2 cellular contexts compared by ENCODE assay signal in genomic region chr1:4650981-4651380, GRCh38.
TF ChIP-seq lines count a peak whose summit lies in the region.

No MANE protein-coding gene starts in this region.

TF ChIP-seq in HCT116, 20 proteins besides CTCF, POLR2A, EP300 and RAD21:
- TF ChIP-seq ZBTB33 (IDR thresholded peaks at IDR 0.05; ENCODE audit: extremely low read depth, insufficient replicate concordance, low read length) (no peak), ELF1 (IDR thresholded peaks at IDR 0.05; ENCODE audit: borderline replicate concordance, low read depth) (no peak), ZNF274 (IDR thresholded peaks at IDR 0.05; ENCODE audit: low read depth, low read length) (no peak), SIN3A (IDR thresholded peaks at IDR 0.05; ENCODE audit: low read depth) (no peak), SP1 (IDR thresholded peaks at IDR 0.05; ENCODE audit: low read depth) (no peak), TCF7L2 (IDR thresholded peaks at IDR 0.05; ENCODE audit: borderline replicate concordance, extremely low read depth, insufficient read depth, insufficient read length) (no peak), SRF (IDR thresholded peaks at IDR 0.05; ENCODE audit: low read depth) (no peak)
TF ChIP-seq in HCT116: peak in this region for 0.

TF ChIP-seq in WTC11, 78 proteins besides CTCF, POLR2A, EP300 and RAD21:
- TF ChIP-seq, protein P1, sequence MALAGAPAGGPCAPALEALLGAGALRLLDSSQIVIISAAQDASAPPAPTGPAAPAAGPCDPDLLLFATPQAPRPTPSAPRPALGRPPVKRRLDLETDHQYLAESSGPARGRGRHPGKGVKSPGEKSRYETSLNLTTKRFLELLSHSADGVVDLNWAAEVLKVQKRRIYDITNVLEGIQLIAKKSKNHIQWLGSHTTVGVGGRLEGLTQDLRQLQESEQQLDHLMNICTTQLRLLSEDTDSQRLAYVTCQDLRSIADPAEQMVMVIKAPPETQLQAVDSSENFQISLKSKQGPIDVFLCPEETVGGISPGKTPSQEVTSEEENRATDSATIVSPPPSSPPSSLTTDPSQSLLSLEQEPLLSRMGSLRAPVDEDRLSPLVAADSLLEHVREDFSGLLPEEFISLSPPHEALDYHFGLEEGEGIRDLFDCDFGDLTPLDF (CRISPR knock-in tag; IDR thresholded peaks at IDR 0.05) = no peak
- TF ChIP-seq ZNF121 (CRISPR knock-in tag; IDR thresholded peaks at IDR 0.05) = no peak
- TF ChIP-seq, protein P2, sequence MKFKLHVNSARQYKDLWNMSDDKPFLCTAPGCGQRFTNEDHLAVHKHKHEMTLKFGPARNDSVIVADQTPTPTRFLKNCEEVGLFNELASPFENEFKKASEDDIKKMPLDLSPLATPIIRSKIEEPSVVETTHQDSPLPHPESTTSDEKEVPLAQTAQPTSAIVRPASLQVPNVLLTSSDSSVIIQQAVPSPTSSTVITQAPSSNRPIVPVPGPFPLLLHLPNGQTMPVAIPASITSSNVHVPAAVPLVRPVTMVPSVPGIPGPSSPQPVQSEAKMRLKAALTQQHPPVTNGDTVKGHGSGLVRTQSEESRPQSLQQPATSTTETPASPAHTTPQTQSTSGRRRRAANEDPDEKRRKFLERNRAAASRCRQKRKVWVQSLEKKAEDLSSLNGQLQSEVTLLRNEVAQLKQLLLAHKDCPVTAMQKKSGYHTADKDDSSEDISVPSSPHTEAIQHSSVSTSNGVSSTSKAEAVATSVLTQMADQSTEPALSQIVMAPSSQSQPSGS (CRISPR knock-in tag; IDR thresholded peaks at IDR 0.05; ENCODE audit: borderline replicate concordance, low read depth) = no peak
- no peak for TF ChIP-seq USF1 (CRISPR knock-in tag; IDR thresholded peaks at IDR 0.05)
- TF ChIP-seq FOXJ3 (CRISPR knock-in tag; IDR thresholded peaks at IDR 0.05; ENCODE audit: borderline replicate concordance) = no peak
- no peak for TF ChIP-seq ZNF263 (CRISPR knock-in tag; IDR thresholded peaks at IDR 0.05; ENCODE audit: low read depth)
- TF ChIP-seq, protein P3, sequence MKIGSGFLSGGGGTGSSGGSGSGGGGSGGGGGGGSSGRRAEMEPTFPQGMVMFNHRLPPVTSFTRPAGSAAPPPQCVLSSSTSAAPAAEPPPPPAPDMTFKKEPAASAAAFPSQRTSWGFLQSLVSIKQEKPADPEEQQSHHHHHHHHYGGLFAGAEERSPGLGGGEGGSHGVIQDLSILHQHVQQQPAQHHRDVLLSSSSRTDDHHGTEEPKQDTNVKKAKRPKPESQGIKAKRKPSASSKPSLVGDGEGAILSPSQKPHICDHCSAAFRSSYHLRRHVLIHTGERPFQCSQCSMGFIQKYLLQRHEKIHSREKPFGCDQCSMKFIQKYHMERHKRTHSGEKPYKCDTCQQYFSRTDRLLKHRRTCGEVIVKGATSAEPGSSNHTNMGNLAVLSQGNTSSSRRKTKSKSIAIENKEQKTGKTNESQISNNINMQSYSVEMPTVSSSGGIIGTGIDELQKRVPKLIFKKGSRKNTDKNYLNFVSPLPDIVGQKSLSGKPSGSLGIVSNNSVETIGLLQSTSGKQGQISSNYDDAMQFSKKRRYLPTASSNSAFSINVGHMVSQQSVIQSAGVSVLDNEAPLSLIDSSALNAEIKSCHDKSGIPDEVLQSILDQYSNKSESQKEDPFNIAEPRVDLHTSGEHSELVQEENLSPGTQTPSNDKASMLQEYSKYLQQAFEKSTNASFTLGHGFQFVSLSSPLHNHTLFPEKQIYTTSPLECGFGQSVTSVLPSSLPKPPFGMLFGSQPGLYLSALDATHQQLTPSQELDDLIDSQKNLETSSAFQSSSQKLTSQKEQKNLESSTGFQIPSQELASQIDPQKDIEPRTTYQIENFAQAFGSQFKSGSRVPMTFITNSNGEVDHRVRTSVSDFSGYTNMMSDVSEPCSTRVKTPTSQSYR (CRISPR knock-in tag; IDR thresholded peaks at IDR 0.05) = no peak
- no peak for TF ChIP-seq NFE2L1 (CRISPR knock-in tag; IDR thresholded peaks at IDR 0.05)
- TF ChIP-seq, protein P4, sequence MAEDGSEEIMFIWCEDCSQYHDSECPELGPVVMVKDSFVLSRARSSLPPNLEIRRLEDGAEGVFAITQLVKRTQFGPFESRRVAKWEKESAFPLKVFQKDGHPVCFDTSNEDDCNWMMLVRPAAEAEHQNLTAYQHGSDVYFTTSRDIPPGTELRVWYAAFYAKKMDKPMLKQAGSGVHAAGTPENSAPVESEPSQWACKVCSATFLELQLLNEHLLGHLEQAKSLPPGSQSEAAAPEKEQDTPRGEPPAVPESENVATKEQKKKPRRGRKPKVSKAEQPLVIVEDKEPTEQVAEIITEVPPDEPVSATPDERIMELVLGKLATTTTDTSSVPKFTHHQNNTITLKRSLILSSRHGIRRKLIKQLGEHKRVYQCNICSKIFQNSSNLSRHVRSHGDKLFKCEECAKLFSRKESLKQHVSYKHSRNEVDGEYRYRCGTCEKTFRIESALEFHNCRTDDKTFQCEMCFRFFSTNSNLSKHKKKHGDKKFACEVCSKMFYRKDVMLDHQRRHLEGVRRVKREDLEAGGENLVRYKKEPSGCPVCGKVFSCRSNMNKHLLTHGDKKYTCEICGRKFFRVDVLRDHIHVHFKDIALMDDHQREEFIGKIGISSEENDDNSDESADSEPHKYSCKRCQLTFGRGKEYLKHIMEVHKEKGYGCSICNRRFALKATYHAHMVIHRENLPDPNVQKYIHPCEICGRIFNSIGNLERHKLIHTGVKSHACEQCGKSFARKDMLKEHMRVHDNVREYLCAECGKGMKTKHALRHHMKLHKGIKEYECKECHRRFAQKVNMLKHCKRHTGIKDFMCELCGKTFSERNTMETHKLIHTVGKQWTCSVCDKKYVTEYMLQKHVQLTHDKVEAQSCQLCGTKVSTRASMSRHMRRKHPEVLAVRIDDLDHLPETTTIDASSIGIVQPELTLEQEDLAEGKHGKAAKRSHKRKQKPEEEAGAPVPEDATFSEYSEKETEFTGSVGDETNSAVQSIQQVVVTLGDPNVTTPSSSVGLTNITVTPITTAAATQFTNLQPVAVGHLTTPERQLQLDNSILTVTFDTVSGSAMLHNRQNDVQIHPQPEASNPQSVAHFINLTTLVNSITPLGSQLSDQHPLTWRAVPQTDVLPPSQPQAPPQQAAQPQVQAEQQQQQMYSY (CRISPR knock-in tag; IDR thresholded peaks at IDR 0.05) = no peak
- TF ChIP-seq TEAD4 (CRISPR knock-in tag; IDR thresholded peaks at IDR 0.05) = no peak
- no peak for TF ChIP-seq RELA (CRISPR knock-in tag; IDR thresholded peaks at IDR 0.05; ENCODE audit: borderline replicate concordance)
